Comparison of ENCODE assay signal across 23 cellular contexts in genomic region chr7:141588912-141589311, GRCh38. TPM values are rescaled to one million over a fixed set of nuclear protein-coding genes. Genes with fewer than 3 reads are reported as not detected.
DNase-seq lines count a peak whose midpoint lies in the region; ATAC-seq, FAIRE-seq and TF ChIP-seq lines count a peak whose summit lies in the region.
"Had no signal": no experiment of that assay in that cellular context is flagged by ENCODE, and none has a peak within 500 bp of the region (broad histone marks: within the 10 kb centered on the region; RNA-seq: fewer than 3 reads in every experiment).

No MANE protein-coding gene starts in this region.

- in situ Hi-C loops in K562 (cut with MboI) = no loop called here

- H3K36me3 Mint-ChIP-seq in activated naive CD8-positive, alpha-beta T cell treated with anti-CD3 and anti-CD28 coated beads, Interleukin-2, amount 50 U/mL, for 24 hours (ENCODE audit: low read depth) = peaks cover 72% of the 10 kb centered on the region
- H3K36me3 Mint-ChIP-seq in activated naive CD8-positive, alpha-beta T cell treated with anti-CD3 and anti-CD28 coated beads for 36 hours = peaks cover 52% of the 10 kb centered on the region
- peaks cover 10% of the 10 kb centered on the region for H3K36me3 Mint-ChIP-seq in T-helper 17 cell (ENCODE audit: low read depth)
- peaks cover 59% of the 10 kb centered on the region for H3K36me3 Mint-ChIP-seq in stimulated activated effector memory CD8-positive, alpha-beta T cell treated with anti-CD3 and anti-CD28 coated beads, Interleukin-12 subunit alpha, Interleukin-12 subunit beta, amount 100 ng/mL, for 72 hours

- H3K27me3 ChIP-seq in K562 (ENCODE audit: control insufficient read depth in 2 of 2, insufficient read depth in 2 of 2, low read length in 2 of 2) = no peaks in the 10 kb centered on the region
- H3K27me3 ChIP-seq: BLaER1 treated with 17β-estradiol and CSF1 and Interleukin-3, amounts not matched to agents 10 nM and 100 nM had no signal

- no peak overlapping the region for H3K9ac ChIP-seq in K562 (ENCODE audit: insufficient read depth in 1 of 2, low read depth in 2 of 2, low read length in 2 of 2)
- H3K9ac ChIP-seq: BLaER1 treated with 17β-estradiol and CSF1 and Interleukin-3, amounts not matched to agents 10 nM and 100 nM had no signal

- TF ChIP-seq CTCF in K562 (IDR thresholded peaks at IDR 0.05 in 2 of 3, conservative IDR thresholded peaks at IDR 0.05 in 1 of 3; ENCODE audit: insufficient read depth in 2 of 3, low read depth in 1 of 3, low read length in 3 of 3) = no peak

- H3K36me3 ChIP-seq in K562 (ENCODE audit: control insufficient read depth, insufficient read depth, low read length) = peaks cover 35% of the 10 kb centered on the region; the same call in 2 of the 3 replicates

- peaks cover 83% of the 10 kb centered on the region for H3K4me1 Mint-ChIP-seq in activated naive CD8-positive, alpha-beta T cell treated with anti-CD3 and anti-CD28 coated beads, Interleukin-2, amount 50 U/mL, for 24 hours
- H3K4me1 Mint-ChIP-seq in activated naive CD8-positive, alpha-beta T cell treated with anti-CD3 and anti-CD28 coated beads for 36 hours = peaks cover 64% of the 10 kb centered on the region
- H3K4me1 Mint-ChIP-seq in T-helper 17 cell = peaks cover 18% of the 10 kb centered on the region
- peaks cover 66% of the 10 kb centered on the region for H3K4me1 Mint-ChIP-seq in stimulated activated effector memory CD8-positive, alpha-beta T cell treated with anti-CD3 and anti-CD28 coated beads, Interleukin-12 subunit alpha, Interleukin-12 subunit beta, amount 100 ng/mL, for 72 hours
- H3K4me1 Mint-ChIP-seq: B cell had no signal

- no peak overlapping the region for H2AFZ ChIP-seq in K562 (ENCODE audit: low read depth, low read length)

- no TSS peak for BruUV-seq in K562 (replicated peaks; lab: Mats Ljungman, UMichigan)

- ATAC-seq in activated naive CD8-positive, alpha-beta T cell treated with anti-CD3 and anti-CD28 coated beads, Interleukin-2, amount 50 U/mL, for 24 hours = no peak
- ATAC-seq in T-helper 17 cell = no peak
- no peak for ATAC-seq in K562
- no peak for ATAC-seq in stimulated activated effector memory CD8-positive, alpha-beta T cell treated with anti-CD3 and anti-CD28 coated beads, Interleukin-12 subunit alpha, Interleukin-12 subunit beta, amount 100 ng/mL, for 72 hours
- ATAC-seq in HG02623 (IDR thresholded peaks at IDR 0.05; ENCODE audit: unreplicated experiment) = no peak
- ATAC-seq: CD8-positive, alpha-beta T cell; GM12878; HCT116 had no signal

- FAIRE-seq in K562 (lab: Jason Lieb, UNC) (no peak), H54 (lab: Jason Lieb, UNC) (no peak)
- FAIRE-seq: GM12878, GM19239, HTR-8/SVneo had no signal

- H3K4me1 ChIP-seq in K562 (replicated peaks in 1 of 2; ENCODE audit: control insufficient read depth in 2 of 2, insufficient read depth in 2 of 2, low read length in 2 of 2) = peaks cover 0 to 4% of the 10 kb centered on the region in 2 experiments; a peak in 2 of 5 replicates

- H3K4me2 ChIP-seq in K562 (ENCODE audit: insufficient read depth, low read length) = no peak overlapping the region
- H3K4me2 ChIP-seq: BLaER1 treated with 17β-estradiol and CSF1 and Interleukin-3, amounts not matched to agents 10 nM and 100 nM had no signal

- H3K9me3 ChIP-seq in T-helper 17 cell (ENCODE audit: control insufficient read depth, low read length, poor library complexity, severe bottlenecking) = no peaks in the 10 kb centered on the region
- no peaks in the 10 kb centered on the region for H3K9me3 ChIP-seq in K562 (replicated peaks; ENCODE audit: control insufficient read depth, insufficient read depth, low read depth, low read length)

- peaks cover 1% of the 10 kb centered on the region for H3K27me3 Mint-ChIP-seq in activated naive CD8-positive, alpha-beta T cell treated with anti-CD3 and anti-CD28 coated beads, Interleukin-2, amount 50 U/mL, for 24 hours
- H3K27me3 Mint-ChIP-seq in activated naive CD8-positive, alpha-beta T cell treated with anti-CD3 and anti-CD28 coated beads for 36 hours = no peaks in the 10 kb centered on the region
- no peaks in the 10 kb centered on the region for H3K27me3 Mint-ChIP-seq in T-helper 17 cell
- H3K27me3 Mint-ChIP-seq: B cell had no signal

- peak overlapping the region; percentile 36 for H3K27ac Mint-ChIP-seq in activated naive CD8-positive, alpha-beta T cell treated with anti-CD3 and anti-CD28 coated beads, Interleukin-2, amount 50 U/mL, for 24 hours
- no peak overlapping the region for H3K27ac Mint-ChIP-seq in activated naive CD8-positive, alpha-beta T cell treated with anti-CD3 and anti-CD28 coated beads for 36 hours
- peak overlapping the region; percentile 53 for H3K27ac Mint-ChIP-seq in T-helper 17 cell
- H3K27ac Mint-ChIP-seq in stimulated activated effector memory CD8-positive, alpha-beta T cell treated with anti-CD3 and anti-CD28 coated beads, Interleukin-12 subunit alpha, Interleukin-12 subunit beta, amount 100 ng/mL, for 72 hours = peak overlapping the region; percentile 75
- H3K27ac Mint-ChIP-seq: B cell; CD8-positive, alpha-beta T cell; HFFc6 had no signal

- H3K9me1 ChIP-seq in K562 (ENCODE audit: control insufficient read depth, insufficient read depth, low read length) = no peaks in the 10 kb centered on the region

- peaks cover 5% of the 10 kb centered on the region for H3K9me3 Mint-ChIP-seq in activated naive CD8-positive, alpha-beta T cell treated with anti-CD3 and anti-CD28 coated beads, Interleukin-2, amount 50 U/mL, for 24 hours
- peaks cover 8% of the 10 kb centered on the region for H3K9me3 Mint-ChIP-seq in activated naive CD8-positive, alpha-beta T cell treated with anti-CD3 and anti-CD28 coated beads for 36 hours
- H3K9me3 Mint-ChIP-seq in stimulated activated effector memory CD8-positive, alpha-beta T cell treated with anti-CD3 and anti-CD28 coated beads, Interleukin-12 subunit alpha, Interleukin-12 subunit beta, amount 100 ng/mL, for 72 hours = no peaks in the 10 kb centered on the region
- H3K9me3 Mint-ChIP-seq: CD8-positive, alpha-beta T cell; HFFc6 had no signal

- POLR2A ChIA-PET in K562 (lab: Yijun Ruan, JAX) = interaction anchor here (1.3 kb wide), 1 partner anchor 11 kb away, joined by 5 read pairs; no protein-coding TSS in a partner anchor

- DNase-seq in activated naive CD8-positive, alpha-beta T cell treated with anti-CD3 and anti-CD28 coated beads, Interleukin-2, amount 50 U/mL, for 24 hours = no peak
- no peak for DNase-seq in activated naive CD8-positive, alpha-beta T cell treated with anti-CD3 and anti-CD28 coated beads for 36 hours
- no peak for DNase-seq in T-helper 17 cell
- DNase-seq in K562 (ENCODE audit: extremely low read depth in 1 of 4, low spot score in 3 of 4) = no peak
- no peak for DNase-seq in stimulated activated effector memory CD8-positive, alpha-beta T cell treated with anti-CD3 and anti-CD28 coated beads, Interleukin-12 subunit alpha, Interleukin-12 subunit beta, amount 100 ng/mL, for 72 hours (ENCODE audit: low spot score in 2 of 2)
- DNase-seq in pons (ENCODE audit: low spot score) = no peak
- no peak for DNase-seq in H54 (ENCODE audit: insufficient read length, low spot score)
- DNase-seq: 8988T; Calu3; CD8-positive, alpha-beta T cell; DMS 273 treated with DMSO at 0.1 percent for 48 hours; DMS53; DND-41; EL; HFFc6; IMR-90 had no signal

- intact Hi-C loops in K562 (cut with micrococcal nuclease) = no loop called here

- no peaks in the 10 kb centered on the region for H4K20me1 ChIP-seq in K562 (replicated peaks; ENCODE audit: control insufficient read depth, insufficient read depth, low read length)

- no peak overlapping the region for H3K4me3 ChIP-seq in K562
- H3K4me3 ChIP-seq: BLaER1 treated with 17β-estradiol and CSF1 and Interleukin-3, amounts not matched to agents 10 nM and 100 nM; GM12878 had no signal

- H3K79me2 ChIP-seq in K562 (ENCODE audit: control insufficient read depth, insufficient read depth, low read length) = no peaks in the 10 kb centered on the region

- CTCF ChIA-PET in K562 (lab: Yijun Ruan, JAX; ENCODE audit: low intra/inter-chr PET ratio) = no interaction called here

- H3K27ac ChIP-seq in K562 (ENCODE audit: extremely low read depth, low read depth, low read length) = no peak overlapping the region
- H3K27ac ChIP-seq: BLaER1 treated with 17β-estradiol and CSF1 and Interleukin-3, amounts not matched to agents 10 nM and 100 nM had no signal

- no peak for TF ChIP-seq POLR2A in K562 (conservative IDR thresholded peaks at IDR 0.05)
- TF ChIP-seq POLR2A in H54 (IDR thresholded peaks at IDR 0.05; ENCODE audit: low read depth, low read length) = no peak

- no peak overlapping the region for H3K4me3 Mint-ChIP-seq in activated naive CD8-positive, alpha-beta T cell treated with anti-CD3 and anti-CD28 coated beads, Interleukin-2, amount 50 U/mL, for 24 hours
- no peak overlapping the region for H3K4me3 Mint-ChIP-seq in activated naive CD8-positive, alpha-beta T cell treated with anti-CD3 and anti-CD28 coated beads for 36 hours
- no peak overlapping the region for H3K4me3 Mint-ChIP-seq in T-helper 17 cell
- H3K4me3 Mint-ChIP-seq in stimulated activated effector memory CD8-positive, alpha-beta T cell treated with anti-CD3 and anti-CD28 coated beads, Interleukin-12 subunit alpha, Interleukin-12 subunit beta, amount 100 ng/mL, for 72 hours = no peak overlapping the region
- H3K4me3 Mint-ChIP-seq: B cell; CD8-positive, alpha-beta T cell; HFFc6 had no signal

- TF ChIP-seq RAD21 in K562 (CRISPR knock-in tag; conservative IDR thresholded peaks at IDR 0.05 in 1 of 2, IDR thresholded peaks at IDR 0.05 in 1 of 2) = no peak

- 56% methylated on average over 4 of the region's 4 CpGs for WGBS in K562 (ENCODE audit: insufficient coverage, low coverage, missing lambda C conversion rate)

- TF ChIP-seq EP300 in K562 (IDR thresholded peaks at IDR 0.05; ENCODE audit: low read length) = no peak

RNA-seq across cellular contexts. Expression of gene AGK, which starts 37.7 kb away (rescaled TPM):
- 10 to 100 TPM; 86.0 to 87.4 TPM for total RNA-seq in activated naive CD8-positive, alpha-beta T cell treated with anti-CD3 and anti-CD28 coated beads for 36 hours
- total RNA-seq in T-helper 17 cell (10 to 100 TPM; 25.9 to 27.4 TPM), K562 (2014; rRNA removed) (64.0 and 81.9 TPM in 2 replicates), K562 (2014; rRNA removed; fragmentation: Illumina TruSeq; extraction: Trizol) (77.2 and 80.7 TPM in 2 replicates), K562 (2015; rRNA removed; fragmentation: Illumina TruSeq; extraction: Trizol) (64.4 and 71.8 TPM in 2 replicates), K562 (2021) (61.3 and 62.6 TPM in 2 replicates)
- 132 and 175 TPM in 2 replicates for total RNA-seq in K562 (2011; cell fraction: chromatin; rRNA removed; ENCODE audit: low replicate concordance)
- total RNA-seq in K562 (2011; cell fraction: nucleolus; rRNA removed) = 71.4 and 98.6 TPM in 2 replicates
- total RNA-seq in K562 (2011; cell fraction: nucleoplasm; rRNA removed) = 110 and 155 TPM in 2 replicates
- polyA plus RNA-seq in K562 (2011; rRNA removed) (113 and 128 TPM in 2 replicates), K562 (2014; fragmentation: Illumina TruSeq; extraction: Trizol) (81.1 and 89.0 TPM in 2 replicates), K562 (2014; fragmentation: Nextera tagmentation; extraction: Ambion mirVana) (100 to 1,000 TPM in 1 of 2 experiments, 10 to 100 TPM in 1; 50.7 to 102 TPM), K562 (2014; rRNA removed) (71.0 and 79.8 TPM in 2 replicates)
- polyA plus RNA-seq in K562 (2011; cell fraction: cytosol; rRNA removed) = 56.2 and 89.6 TPM in 2 replicates
- polyA plus RNA-seq in K562 (2011; cell fraction: nucleus; rRNA removed) = 118 and 147 TPM in 2 replicates
- 38.3 and 38.8 TPM in 2 replicates for polyA plus RNA-seq in K562 (2012)
- 121 and 131 TPM in 2 replicates for polyA minus RNA-seq in K562 (2011; rRNA and poly(A)+ RNA removed)
- polyA minus RNA-seq in K562 (2011; cell fraction: cytosol; rRNA and poly(A)+ RNA removed) = 23.8 and 34.1 TPM in 2 replicates
- 93.0 and 109 TPM in 2 replicates for polyA minus RNA-seq in K562 (2011; cell fraction: nucleus; rRNA and poly(A)+ RNA removed)
